Comparison of ENCODE assay signal across 8 cellular contexts in the genomic region with DNA sequence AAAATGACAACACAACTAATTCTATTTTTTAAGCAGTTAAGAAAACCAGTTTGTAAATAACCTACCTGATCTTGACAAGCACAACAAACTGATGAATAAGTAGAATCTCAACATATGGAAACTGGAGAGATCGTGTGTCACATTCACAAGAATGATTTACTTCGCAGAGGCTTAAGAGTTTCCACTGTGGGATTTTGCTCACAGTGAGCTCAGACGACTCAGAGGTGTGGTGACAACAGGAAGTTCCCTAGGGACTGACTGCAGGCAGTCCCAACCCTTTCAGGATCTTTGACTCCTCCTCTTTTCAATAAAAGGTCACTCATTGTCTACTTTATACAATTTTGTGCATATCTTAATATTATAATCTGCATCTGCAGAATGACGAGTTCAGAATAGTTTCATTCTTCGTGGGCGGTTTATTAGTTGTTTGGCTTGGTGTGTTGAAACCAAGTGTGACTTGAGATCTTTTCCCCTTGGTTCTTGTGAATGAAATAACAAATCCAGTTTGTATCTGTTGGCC. TPM values are rescaled to one million over a fixed set of nuclear protein-coding genes. Genes with fewer than 3 reads are reported as not detected.
DNase-seq lines count a peak whose midpoint lies in the region; ATAC-seq and TF ChIP-seq lines count a peak whose summit lies in the region.

A gene (minus strand): TSS at position 231 of the 520 bp plus-strand sequence. CDS start 117 bp downstream, at position 114.

- TF ChIP-seq CTCF in Panc1 (IDR thresholded peaks at IDR 0.05), result no peak

- POLR2A ChIA-PET in Panc1 (lab: Charles Lee), result no interaction called here

- H3K27me3 ChIP-seq in Panc1 (ENCODE audit: control insufficient read depth, insufficient read depth, low read length), result no peaks in the 10 kb centered on the region

- peak; percentile 23 for DNase-seq in AG20443 (ENCODE audit: low spot score)
- peak; percentile 89 for DNase-seq in Panc1 (ENCODE audit: low read depth, low spot score)
- DNase-seq in left ventricle myocardium superior, result no peak
- no peak for DNase-seq in ureter (ENCODE audit: low spot score)
- DNase-seq in middle frontal gyrus (ENCODE audit: extremely low spot score, low spot score), result no peak
- no peak for DNase-seq in COLO668 (lab: John Stamatoyannopoulos, UW; ENCODE audit: unreplicated experiment)

- peak within 1 kb of the TSS; percentile 46 to 71 for H3K4me3 ChIP-seq in Panc1 (ENCODE audit: low read depth in 2 of 2, low read length in 2 of 2)

- H3K9me3 ChIP-seq in Panc1 (ENCODE audit: control insufficient read depth, insufficient read depth, low read depth, low read length), result no peaks in the 10 kb centered on the region

- H3K27ac ChIP-seq in Panc1 (ENCODE audit: low read length), result peak within 1 kb of the TSS; percentile 88

- in situ Hi-C loops in Panc1 (cut with HindIII; ENCODE audit: low pct_unique_long_range_greater_than_20kb, low sequenced_read_pairs), result no loop called here

- intact Hi-C loops in Panc1 (cut with micrococcal nuclease; ENCODE audit: unreplicated experiment), result loop anchor here (5.0 to 10.0 kb wide), 3 partner anchors 55 to 198 kb away; a partner anchor contains a TSS
- intact Hi-C loops in left ventricle myocardium superior (cut with micrococcal nuclease), result no loop called here

- no TSS peak for BruUV-seq in Panc1 (replicated peaks; lab: Mats Ljungman, UMichigan)

- no peaks in the 10 kb centered on the region for H3K36me3 ChIP-seq in Panc1 (ENCODE audit: control insufficient read depth, insufficient read depth, low read length)

- H3K4me1 ChIP-seq in Panc1 (ENCODE audit: control insufficient read depth, insufficient read depth, low read length), result peaks cover 46% of the 10 kb centered on the region

- ATAC-seq in GM18870 (IDR thresholded peaks at IDR 0.05; ENCODE audit: unreplicated experiment), result peak; percentile 71
- ATAC-seq in HG03066 (IDR thresholded peaks at IDR 0.05; ENCODE audit: low read depth, unreplicated experiment), result peak; percentile 67
- peak; percentile 84 for ATAC-seq in Panc1
- ATAC-seq in left ventricle myocardium superior, result peak; percentile 37

- CTCF ChIA-PET in Panc1 (lab: Charles Lee), result interaction anchor here (0.7 kb wide), 1 partner anchor 1326 kb away, joined by 3 read pairs; no protein-coding TSS in a partner anchor

RNA-seq across cellular contexts. Expression of the gene that starts here (rescaled TPM):
- total RNA-seq in Panc1 (2021; ENCODE audit: unreplicated experiment) (19.9 TPM), left ventricle myocardium superior (0.10 TPM), ureter (16.7 TPM)
- 13.7 TPM for polyA plus RNA-seq in Panc1 (2012; ENCODE audit: insufficient read length)

Comparison
In these comparisons a context has a peak if more than half of its experiments do, and no peak if none do; other contexts are left out.
1. RNA of the gene that starts here (total RNA-seq): 19.9 TPM in Panc1 (single experiment) and 16.7 TPM in ureter (single experiment); 0.10 TPM in left ventricle myocardium superior (single experiment); every median in the first group is over 10 times any median in the second.
2. Peak in ATAC-seq in left ventricle myocardium superior; RNA of the gene not detected or under 1 TPM.
3. DNase-seq: peak in AG20443 (single experiment) and Panc1 (single experiment); none in left ventricle myocardium superior (single experiment), ureter (single experiment), middle frontal gyrus (single experiment) and COLO668 (single experiment).
4. Peak in every context shown above with its lines, with median percentiles within 50 percentile points of each other: ATAC-seq.